1 cellular context compared by ENCODE assay signal in genomic region chr7:142804715-142805114, GRCh38.
TF ChIP-seq lines count a peak whose summit lies in the region.

No MANE protein-coding gene starts in this region.

TF ChIP-seq in H1, 55 proteins besides CTCF, POLR2A, EP300 and RAD21:
- TF ChIP-seq CBX8 (IDR thresholded peaks at IDR 0.05; ENCODE audit: borderline replicate concordance, low read depth, low read length) (no peak), USF2 (IDR thresholded peaks at IDR 0.05; ENCODE audit: low read length) (no peak), NRF1 (IDR thresholded peaks at IDR 0.05; ENCODE audit: low read depth, low read length) (no peak), ZNF274 (IDR thresholded peaks at IDR 0.05; ENCODE audit: borderline replicate concordance, extremely low read depth, low read length) (no peak), POLR2AphosphoS5 (IDR thresholded peaks at IDR 0.05; ENCODE audit: low read depth, low read length) (no peak), SAP30 (IDR thresholded peaks at IDR 0.05; ENCODE audit: insufficient read depth, insufficient replicate concordance, low read length) (no peak), MAX (IDR thresholded peaks at IDR 0.05) (no peak), FOSL1 (IDR thresholded peaks at IDR 0.05; ENCODE audit: insufficient read depth, low read depth, low read length) (no peak), MAFK (IDR thresholded peaks at IDR 0.05; ENCODE audit: low read depth, low read length) (no peak), SIX5 (IDR thresholded peaks at IDR 0.05; ENCODE audit: low read depth, low read length) (no peak), ATF2 (IDR thresholded peaks at IDR 0.05; ENCODE audit: low read length) (no peak), HDAC2 (IDR thresholded peaks at IDR 0.05; ENCODE audit: borderline replicate concordance in 1 of 2, low read depth in 2 of 2, low read length in 2 of 2) (no peak), ATF3 (IDR thresholded peaks at IDR 0.05; ENCODE audit: insufficient read depth, low read depth, low read length) (no peak), PHF8 (conservative IDR thresholded peaks at IDR 0.05; ENCODE audit: low read depth, low read length) (no peak), CREB1 (IDR thresholded peaks at IDR 0.05) (no peak), GTF2F1 (IDR thresholded peaks at IDR 0.05; ENCODE audit: borderline replicate concordance, low read depth, low read length) (no peak), SUZ12 (IDR thresholded peaks at IDR 0.05; ENCODE audit: low read length) (no peak)
